Comparison of ENCODE assay signal across 8 cellular contexts in genomic region chr12:124609041-124609984, GRCh38. TPM values are rescaled to one million over a fixed set of nuclear protein-coding genes. Genes with fewer than 3 reads are reported as not detected.
DNase-seq lines count a peak whose midpoint lies in the region; ATAC-seq and TF ChIP-seq lines count a peak whose summit lies in the region.

No MANE protein-coding gene starts in this region.

- CTCF ChIA-PET in RWPE1 (lab: Yijun Ruan, JAX) = interaction anchor here (0.7 kb wide), 1 partner anchor 111 kb away, joined by 3 read pairs; no protein-coding TSS in a partner anchor

- in situ Hi-C loops in Caki2 (cut with HindIII; ENCODE audit: low pct_unique_long_range_greater_than_20kb, low sequenced_read_pairs) = no loop called here

- peaks cover 6% of the 10 kb centered on the region for H3K9me3 ChIP-seq in KOPT-K1 (ENCODE audit: insufficient read depth, low read length, poor library complexity, severe bottlenecking)

- POLR2A ChIA-PET in RWPE1 (lab: Yijun Ruan, JAX; ENCODE audit: low non-redundant PET) = no interaction called here

- peak; percentile 79 for ATAC-seq in GM21515 (IDR thresholded peaks at IDR 0.05; ENCODE audit: unreplicated experiment)

- TF ChIP-seq CTCF in RWPE1 (conservative IDR thresholded peaks at IDR 0.05; ENCODE audit: low read depth) = no peak

- peak; percentile 24 for DNase-seq in Caki2 (ENCODE audit: low read depth)
- peak; percentile 79 for DNase-seq in RWPE1 (ENCODE audit: low spot score)
- DNase-seq in activated naive CD4-positive, alpha-beta T cell treated with Interleukin-2 at 50 U/mL for 16 hours = peak; percentile 73
- DNase-seq in islet precursor cell = peak; percentile 80
- DNase-seq in stimulated activated CD4-positive, alpha-beta T cell treated with anti-CD3 and anti-CD28 coated beads, TNF-alpha, amount 100 ng/mL, for 1 hour (ENCODE audit: low read depth in 3 of 3, low spot score in 1 of 3) = peak; percentile 43 to 71 (median 67)
- no peak for DNase-seq in OCI-M2 (lab: John Stamatoyannopoulos, UW; ENCODE audit: unreplicated experiment)

- no peaks in the 10 kb centered on the region for H3K36me3 ChIP-seq in KOPT-K1 (ENCODE audit: insufficient read depth, low read length)

- H3K27ac ChIP-seq in KOPT-K1 (ENCODE audit: low read depth, low read length, poor library complexity, severe bottlenecking) (peak overlapping the region; percentile 14), RWPE1 (peak overlapping the region; percentile 78)

RNA-seq across cellular contexts. Expression of gene NCOR2, which starts 41.9 kb away (rescaled TPM):
- 2.7 and 12.9 TPM in 2 replicates for total RNA-seq in Caki2 (2014; rRNA removed; shearing (Covaris generic); ENCODE audit: low replicate concordance)
